Comparison of ENCODE assay signal across 1 cellular context in the genomic region with DNA sequence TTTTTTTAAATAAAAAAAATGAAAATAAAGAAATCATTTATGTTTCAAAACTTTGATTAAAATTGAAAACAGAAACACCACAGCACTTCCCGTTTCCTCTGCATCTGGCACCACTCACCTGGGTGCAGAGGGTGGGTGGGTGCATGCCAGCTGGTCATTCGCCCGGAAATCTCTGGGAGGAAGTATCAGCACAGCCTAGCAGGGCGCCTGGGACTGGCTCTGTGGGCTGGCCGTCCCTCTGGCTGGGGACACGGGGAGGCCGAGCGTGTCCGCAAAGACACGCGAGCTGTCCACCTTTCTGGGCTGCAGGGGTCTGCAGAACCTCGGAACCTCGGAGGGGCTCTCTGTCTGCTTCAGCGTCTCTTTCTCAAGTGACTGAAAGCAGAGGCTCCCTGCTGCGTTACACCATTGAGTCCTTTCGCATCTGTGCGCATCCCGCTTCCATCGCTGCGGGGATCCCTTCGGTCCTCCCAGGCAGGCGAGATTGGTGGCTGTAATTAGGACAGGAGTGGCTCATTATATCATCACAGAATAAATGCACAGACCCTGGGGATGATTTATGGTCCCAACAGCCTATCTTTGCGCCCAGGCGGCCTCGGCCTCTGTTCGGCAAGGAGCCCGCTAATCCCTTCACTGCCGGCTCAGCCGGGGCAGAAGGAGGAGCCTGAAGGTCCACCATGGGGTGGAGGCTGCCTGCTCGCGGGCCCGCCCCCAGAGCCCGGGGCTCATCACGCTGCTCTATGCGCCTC.
TF ChIP-seq lines count a peak whose summit lies in the region.

No MANE protein-coding gene starts in this region.

TF ChIP-seq in K562, 482 proteins besides CTCF, POLR2A, EP300 and RAD21 (continued from another document and continues in another):
- TF ChIP-seq, protein P1, sequence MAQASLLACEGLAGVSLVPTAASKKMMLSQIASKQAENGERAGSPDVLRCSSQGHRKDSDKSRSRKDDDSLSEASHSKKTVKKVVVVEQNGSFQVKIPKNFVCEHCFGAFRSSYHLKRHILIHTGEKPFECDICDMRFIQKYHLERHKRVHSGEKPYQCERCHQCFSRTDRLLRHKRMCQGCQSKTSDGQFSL (CRISPR knock-in tag; IDR thresholded peaks at IDR 0.05), result no peak
- TF ChIP-seq, protein P1 (tag; IDR thresholded peaks at IDR 0.05), result no peak
- TF ChIP-seq NCOA1 (IDR thresholded peaks at IDR 0.05; ENCODE audit: low read depth), result no peak; the same call in 1 of the 2 replicates
- no peak for TF ChIP-seq BDP1 (IDR thresholded peaks at IDR 0.05; ENCODE audit: insufficient read depth, insufficient read length)
- TF ChIP-seq ZNF232 (CRISPR knock-in tag; IDR thresholded peaks at IDR 0.05), result no peak
- no peak for TF ChIP-seq GATAD2B (IDR thresholded peaks at IDR 0.05; ENCODE audit: borderline replicate concordance)
- TF ChIP-seq CSDE1 (IDR thresholded peaks at IDR 0.05), result no peak
- TF ChIP-seq, protein P2, sequence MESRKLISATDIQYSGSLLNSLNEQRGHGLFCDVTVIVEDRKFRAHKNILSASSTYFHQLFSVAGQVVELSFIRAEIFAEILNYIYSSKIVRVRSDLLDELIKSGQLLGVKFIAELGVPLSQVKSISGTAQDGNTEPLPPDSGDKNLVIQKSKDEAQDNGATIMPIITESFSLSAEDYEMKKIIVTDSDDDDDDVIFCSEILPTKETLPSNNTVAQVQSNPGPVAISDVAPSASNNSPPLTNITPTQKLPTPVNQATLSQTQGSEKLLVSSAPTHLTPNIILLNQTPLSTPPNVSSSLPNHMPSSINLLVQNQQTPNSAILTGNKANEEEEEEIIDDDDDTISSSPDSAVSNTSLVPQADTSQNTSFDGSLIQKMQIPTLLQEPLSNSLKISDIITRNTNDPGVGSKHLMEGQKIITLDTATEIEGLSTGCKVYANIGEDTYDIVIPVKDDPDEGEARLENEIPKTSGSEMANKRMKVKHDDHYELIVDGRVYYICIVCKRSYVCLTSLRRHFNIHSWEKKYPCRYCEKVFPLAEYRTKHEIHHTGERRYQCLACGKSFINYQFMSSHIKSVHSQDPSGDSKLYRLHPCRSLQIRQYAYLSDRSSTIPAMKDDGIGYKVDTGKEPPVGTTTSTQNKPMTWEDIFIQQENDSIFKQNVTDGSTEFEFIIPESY (CRISPR knock-in tag; IDR thresholded peaks at IDR 0.05), result no peak
- no peak for TF ChIP-seq COPS2 (conservative IDR thresholded peaks at IDR 0.05)
- TF ChIP-seq HSF4 (CRISPR knock-in tag; IDR thresholded peaks at IDR 0.05; ENCODE audit: borderline replicate concordance), result no peak
- no peak for TF ChIP-seq MTA1 (IDR thresholded peaks at IDR 0.05; ENCODE audit: borderline replicate concordance)
- TF ChIP-seq, protein P3, sequence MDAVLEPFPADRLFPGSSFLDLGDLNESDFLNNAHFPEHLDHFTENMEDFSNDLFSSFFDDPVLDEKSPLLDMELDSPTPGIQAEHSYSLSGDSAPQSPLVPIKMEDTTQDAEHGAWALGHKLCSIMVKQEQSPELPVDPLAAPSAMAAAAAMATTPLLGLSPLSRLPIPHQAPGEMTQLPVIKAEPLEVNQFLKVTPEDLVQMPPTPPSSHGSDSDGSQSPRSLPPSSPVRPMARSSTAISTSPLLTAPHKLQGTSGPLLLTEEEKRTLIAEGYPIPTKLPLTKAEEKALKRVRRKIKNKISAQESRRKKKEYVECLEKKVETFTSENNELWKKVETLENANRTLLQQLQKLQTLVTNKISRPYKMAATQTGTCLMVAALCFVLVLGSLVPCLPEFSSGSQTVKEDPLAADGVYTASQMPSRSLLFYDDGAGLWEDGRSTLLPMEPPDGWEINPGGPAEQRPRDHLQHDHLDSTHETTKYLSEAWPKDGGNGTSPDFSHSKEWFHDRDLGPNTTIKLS (IDR thresholded peaks at IDR 0.05; ENCODE audit: borderline replicate concordance, low read depth), result no peak
- TF ChIP-seq ZNF583 (CRISPR knock-in tag; IDR thresholded peaks at IDR 0.05), result no peak
- TF ChIP-seq, protein P4, sequence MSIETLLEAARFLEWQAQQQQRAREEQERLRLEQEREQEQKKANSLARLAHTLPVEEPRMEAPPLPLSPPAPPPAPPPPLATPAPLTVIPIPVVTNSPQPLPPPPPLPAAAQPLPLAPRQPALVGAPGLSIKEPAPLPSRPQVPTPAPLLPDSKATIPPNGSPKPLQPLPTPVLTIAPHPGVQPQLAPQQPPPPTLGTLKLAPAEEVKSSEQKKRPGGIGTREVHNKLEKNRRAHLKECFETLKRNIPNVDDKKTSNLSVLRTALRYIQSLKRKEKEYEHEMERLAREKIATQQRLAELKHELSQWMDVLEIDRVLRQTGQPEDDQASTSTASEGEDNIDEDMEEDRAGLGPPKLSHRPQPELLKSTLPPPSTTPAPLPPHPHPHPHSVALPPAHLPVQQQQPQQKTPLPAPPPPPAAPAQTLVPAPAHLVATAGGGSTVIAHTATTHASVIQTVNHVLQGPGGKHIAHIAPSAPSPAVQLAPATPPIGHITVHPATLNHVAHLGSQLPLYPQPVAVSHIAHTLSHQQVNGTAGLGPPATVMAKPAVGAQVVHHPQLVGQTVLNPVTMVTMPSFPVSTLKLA (conservative IDR thresholded peaks at IDR 0.05), result peak in 1 of 2 experiments; percentile 52; a peak in 2 of 4 replicates
- TF ChIP-seq ZBTB8A (IDR thresholded peaks at IDR 0.05; ENCODE audit: partially characterized antibody), result no peak
- TF ChIP-seq, protein P5, sequence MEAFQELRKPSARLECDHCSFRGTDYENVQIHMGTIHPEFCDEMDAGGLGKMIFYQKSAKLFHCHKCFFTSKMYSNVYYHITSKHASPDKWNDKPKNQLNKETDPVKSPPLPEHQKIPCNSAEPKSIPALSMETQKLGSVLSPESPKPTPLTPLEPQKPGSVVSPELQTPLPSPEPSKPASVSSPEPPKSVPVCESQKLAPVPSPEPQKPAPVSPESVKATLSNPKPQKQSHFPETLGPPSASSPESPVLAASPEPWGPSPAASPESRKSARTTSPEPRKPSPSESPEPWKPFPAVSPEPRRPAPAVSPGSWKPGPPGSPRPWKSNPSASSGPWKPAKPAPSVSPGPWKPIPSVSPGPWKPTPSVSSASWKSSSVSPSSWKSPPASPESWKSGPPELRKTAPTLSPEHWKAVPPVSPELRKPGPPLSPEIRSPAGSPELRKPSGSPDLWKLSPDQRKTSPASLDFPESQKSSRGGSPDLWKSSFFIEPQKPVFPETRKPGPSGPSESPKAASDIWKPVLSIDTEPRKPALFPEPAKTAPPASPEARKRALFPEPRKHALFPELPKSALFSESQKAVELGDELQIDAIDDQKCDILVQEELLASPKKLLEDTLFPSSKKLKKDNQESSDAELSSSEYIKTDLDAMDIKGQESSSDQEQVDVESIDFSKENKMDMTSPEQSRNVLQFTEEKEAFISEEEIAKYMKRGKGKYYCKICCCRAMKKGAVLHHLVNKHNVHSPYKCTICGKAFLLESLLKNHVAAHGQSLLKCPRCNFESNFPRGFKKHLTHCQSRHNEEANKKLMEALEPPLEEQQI (IDR thresholded peaks at IDR 0.05), result no peak
- TF ChIP-seq, protein P6, sequence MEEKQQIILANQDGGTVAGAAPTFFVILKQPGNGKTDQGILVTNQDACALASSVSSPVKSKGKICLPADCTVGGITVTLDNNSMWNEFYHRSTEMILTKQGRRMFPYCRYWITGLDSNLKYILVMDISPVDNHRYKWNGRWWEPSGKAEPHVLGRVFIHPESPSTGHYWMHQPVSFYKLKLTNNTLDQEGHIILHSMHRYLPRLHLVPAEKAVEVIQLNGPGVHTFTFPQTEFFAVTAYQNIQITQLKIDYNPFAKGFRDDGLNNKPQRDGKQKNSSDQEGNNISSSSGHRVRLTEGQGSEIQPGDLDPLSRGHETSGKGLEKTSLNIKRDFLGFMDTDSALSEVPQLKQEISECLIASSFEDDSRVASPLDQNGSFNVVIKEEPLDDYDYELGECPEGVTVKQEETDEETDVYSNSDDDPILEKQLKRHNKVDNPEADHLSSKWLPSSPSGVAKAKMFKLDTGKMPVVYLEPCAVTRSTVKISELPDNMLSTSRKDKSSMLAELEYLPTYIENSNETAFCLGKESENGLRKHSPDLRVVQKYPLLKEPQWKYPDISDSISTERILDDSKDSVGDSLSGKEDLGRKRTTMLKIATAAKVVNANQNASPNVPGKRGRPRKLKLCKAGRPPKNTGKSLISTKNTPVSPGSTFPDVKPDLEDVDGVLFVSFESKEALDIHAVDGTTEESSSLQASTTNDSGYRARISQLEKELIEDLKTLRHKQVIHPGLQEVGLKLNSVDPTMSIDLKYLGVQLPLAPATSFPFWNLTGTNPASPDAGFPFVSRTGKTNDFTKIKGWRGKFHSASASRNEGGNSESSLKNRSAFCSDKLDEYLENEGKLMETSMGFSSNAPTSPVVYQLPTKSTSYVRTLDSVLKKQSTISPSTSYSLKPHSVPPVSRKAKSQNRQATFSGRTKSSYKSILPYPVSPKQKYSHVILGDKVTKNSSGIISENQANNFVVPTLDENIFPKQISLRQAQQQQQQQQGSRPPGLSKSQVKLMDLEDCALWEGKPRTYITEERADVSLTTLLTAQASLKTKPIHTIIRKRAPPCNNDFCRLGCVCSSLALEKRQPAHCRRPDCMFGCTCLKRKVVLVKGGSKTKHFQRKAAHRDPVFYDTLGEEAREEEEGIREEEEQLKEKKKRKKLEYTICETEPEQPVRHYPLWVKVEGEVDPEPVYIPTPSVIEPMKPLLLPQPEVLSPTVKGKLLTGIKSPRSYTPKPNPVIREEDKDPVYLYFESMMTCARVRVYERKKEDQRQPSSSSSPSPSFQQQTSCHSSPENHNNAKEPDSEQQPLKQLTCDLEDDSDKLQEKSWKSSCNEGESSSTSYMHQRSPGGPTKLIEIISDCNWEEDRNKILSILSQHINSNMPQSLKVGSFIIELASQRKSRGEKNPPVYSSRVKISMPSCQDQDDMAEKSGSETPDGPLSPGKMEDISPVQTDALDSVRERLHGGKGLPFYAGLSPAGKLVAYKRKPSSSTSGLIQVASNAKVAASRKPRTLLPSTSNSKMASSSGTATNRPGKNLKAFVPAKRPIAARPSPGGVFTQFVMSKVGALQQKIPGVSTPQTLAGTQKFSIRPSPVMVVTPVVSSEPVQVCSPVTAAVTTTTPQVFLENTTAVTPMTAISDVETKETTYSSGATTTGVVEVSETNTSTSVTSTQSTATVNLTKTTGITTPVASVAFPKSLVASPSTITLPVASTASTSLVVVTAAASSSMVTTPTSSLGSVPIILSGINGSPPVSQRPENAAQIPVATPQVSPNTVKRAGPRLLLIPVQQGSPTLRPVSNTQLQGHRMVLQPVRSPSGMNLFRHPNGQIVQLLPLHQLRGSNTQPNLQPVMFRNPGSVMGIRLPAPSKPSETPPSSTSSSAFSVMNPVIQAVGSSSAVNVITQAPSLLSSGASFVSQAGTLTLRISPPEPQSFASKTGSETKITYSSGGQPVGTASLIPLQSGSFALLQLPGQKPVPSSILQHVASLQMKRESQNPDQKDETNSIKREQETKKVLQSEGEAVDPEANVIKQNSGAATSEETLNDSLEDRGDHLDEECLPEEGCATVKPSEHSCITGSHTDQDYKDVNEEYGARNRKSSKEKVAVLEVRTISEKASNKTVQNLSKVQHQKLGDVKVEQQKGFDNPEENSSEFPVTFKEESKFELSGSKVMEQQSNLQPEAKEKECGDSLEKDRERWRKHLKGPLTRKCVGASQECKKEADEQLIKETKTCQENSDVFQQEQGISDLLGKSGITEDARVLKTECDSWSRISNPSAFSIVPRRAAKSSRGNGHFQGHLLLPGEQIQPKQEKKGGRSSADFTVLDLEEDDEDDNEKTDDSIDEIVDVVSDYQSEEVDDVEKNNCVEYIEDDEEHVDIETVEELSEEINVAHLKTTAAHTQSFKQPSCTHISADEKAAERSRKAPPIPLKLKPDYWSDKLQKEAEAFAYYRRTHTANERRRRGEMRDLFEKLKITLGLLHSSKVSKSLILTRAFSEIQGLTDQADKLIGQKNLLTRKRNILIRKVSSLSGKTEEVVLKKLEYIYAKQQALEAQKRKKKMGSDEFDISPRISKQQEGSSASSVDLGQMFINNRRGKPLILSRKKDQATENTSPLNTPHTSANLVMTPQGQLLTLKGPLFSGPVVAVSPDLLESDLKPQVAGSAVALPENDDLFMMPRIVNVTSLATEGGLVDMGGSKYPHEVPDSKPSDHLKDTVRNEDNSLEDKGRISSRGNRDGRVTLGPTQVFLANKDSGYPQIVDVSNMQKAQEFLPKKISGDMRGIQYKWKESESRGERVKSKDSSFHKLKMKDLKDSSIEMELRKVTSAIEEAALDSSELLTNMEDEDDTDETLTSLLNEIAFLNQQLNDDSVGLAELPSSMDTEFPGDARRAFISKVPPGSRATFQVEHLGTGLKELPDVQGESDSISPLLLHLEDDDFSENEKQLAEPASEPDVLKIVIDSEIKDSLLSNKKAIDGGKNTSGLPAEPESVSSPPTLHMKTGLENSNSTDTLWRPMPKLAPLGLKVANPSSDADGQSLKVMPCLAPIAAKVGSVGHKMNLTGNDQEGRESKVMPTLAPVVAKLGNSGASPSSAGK (IDR thresholded peaks at IDR 0.05), result no peak
- TF ChIP-seq TRIM28 (IDR thresholded peaks at IDR 0.05), result no peak
- TF ChIP-seq LEF1 (IDR thresholded peaks at IDR 0.05), result peak; percentile 68; the same call in 1 of the 2 replicates
- TF ChIP-seq ZNF584 (CRISPR knock-in tag; IDR thresholded peaks at IDR 0.05; ENCODE audit: low read depth), result no peak
- no peak for TF ChIP-seq SAFB2 (IDR thresholded peaks at IDR 0.05; ENCODE audit: borderline replicate concordance, low read depth, low read length, severe bottlenecking)
- TF ChIP-seq SREBF2 (CRISPR knock-in tag; IDR thresholded peaks at IDR 0.05), result no peak
- no peak for TF ChIP-seq BCL6 (CRISPR knock-in tag; IDR thresholded peaks at IDR 0.05)
- TF ChIP-seq NFXL1 (CRISPR knock-in tag; IDR thresholded peaks at IDR 0.05), result no peak
- TF ChIP-seq CBFA2T2 (conservative IDR thresholded peaks at IDR 0.05), result peak; percentile 87
- TF ChIP-seq KLF13 (tag; IDR thresholded peaks at IDR 0.05; ENCODE audit: borderline replicate concordance, low read depth), result no peak
- TF ChIP-seq, protein P7, sequence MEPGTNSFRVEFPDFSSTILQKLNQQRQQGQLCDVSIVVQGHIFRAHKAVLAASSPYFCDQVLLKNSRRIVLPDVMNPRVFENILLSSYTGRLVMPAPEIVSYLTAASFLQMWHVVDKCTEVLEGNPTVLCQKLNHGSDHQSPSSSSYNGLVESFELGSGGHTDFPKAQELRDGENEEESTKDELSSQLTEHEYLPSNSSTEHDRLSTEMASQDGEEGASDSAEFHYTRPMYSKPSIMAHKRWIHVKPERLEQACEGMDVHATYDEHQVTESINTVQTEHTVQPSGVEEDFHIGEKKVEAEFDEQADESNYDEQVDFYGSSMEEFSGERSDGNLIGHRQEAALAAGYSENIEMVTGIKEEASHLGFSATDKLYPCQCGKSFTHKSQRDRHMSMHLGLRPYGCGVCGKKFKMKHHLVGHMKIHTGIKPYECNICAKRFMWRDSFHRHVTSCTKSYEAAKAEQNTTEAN (CRISPR knock-in tag; IDR thresholded peaks at IDR 0.05), result no peak
- TF ChIP-seq ELF2 (CRISPR knock-in tag; IDR thresholded peaks at IDR 0.05), result no peak
- no peak for TF ChIP-seq POLR3A (IDR thresholded peaks at IDR 0.05; ENCODE audit: borderline replicate concordance, extremely low read depth, insufficient read depth, insufficient read length)
- TF ChIP-seq CTBP1 (IDR thresholded peaks at IDR 0.05; ENCODE audit: borderline replicate concordance), result peak; percentile 87
